ENCODE assay signal across 7 cellular contexts in genomic region chr17:78272181-78272913, GRCh38. TPM values are rescaled to one million over a fixed set of nuclear protein-coding genes. Genes with fewer than 3 reads are reported as not detected.
DNase-seq lines count a peak whose midpoint lies in the region; ATAC-seq, FAIRE-seq and TF ChIP-seq lines count a peak whose summit lies in the region.

No MANE protein-coding gene starts in this region.

- H3K36me3 Mint-ChIP-seq in T-helper 17 cell (ENCODE audit: low read depth): peaks cover 2% of the 10 kb centered on the region

- no peak for TF ChIP-seq CTCF in choroid plexus epithelial cell (conservative IDR thresholded peaks at IDR 0.05; ENCODE audit: low read depth, low read length)

- H3K9me3 ChIP-seq in T-helper 17 cell (ENCODE audit: control insufficient read depth, low read length, poor library complexity, severe bottlenecking): no peaks in the 10 kb centered on the region

- peaks cover 13% of the 10 kb centered on the region for H3K4me1 Mint-ChIP-seq in T-helper 17 cell

- H3K27me3 Mint-ChIP-seq in T-helper 17 cell: peaks cover 7% of the 10 kb centered on the region

- no peak overlapping the region for H3K4me3 Mint-ChIP-seq in T-helper 17 cell

- ATAC-seq in T-helper 17 cell (peak; percentile 96), HG03520 (IDR thresholded peaks at IDR 0.05; ENCODE audit: unreplicated experiment) (no peak), HG03439 (IDR thresholded peaks at IDR 0.05; ENCODE audit: unreplicated experiment) (no peak)

- peak overlapping the region; percentile 28 for H3K4me3 ChIP-seq in choroid plexus epithelial cell (ENCODE audit: low read depth, low read length)

- H3K27ac Mint-ChIP-seq in T-helper 17 cell: peak overlapping the region; percentile 60

- FAIRE-seq in HTR-8/SVneo (lab: Jason Lieb, UNC) (peak; percentile 69), urothelium cell line (lab: Jason Lieb, UNC) (peak; percentile 58)

- DNase-seq in HTR-8/SVneo (ENCODE audit: insufficient read length, low spot score) (peak; percentile 63), T-helper 17 cell (peak in 2 of 3 donors; percentile 35 to 44), choroid plexus epithelial cell (ENCODE audit: low read depth) (peak; percentile 96), myocyte (ENCODE audit: low read depth) (peak; percentile 87), urothelium cell line (ENCODE audit: low spot score) (no peak)

RNA-seq across cellular contexts. Expression of gene TMEM235, which starts 40.9 kb away (rescaled TPM):
- total RNA-seq in T-helper 17 cell (not detected), myocyte (not detected in 2 replicates)
- not detected for polyA plus RNA-seq in myocyte (2012)

RNA-seq across cellular contexts. Expression of gene BIRC5, which starts 58.3 kb away (rescaled TPM):
- under 1 TPM; 0.40 to 0.44 TPM for total RNA-seq in T-helper 17 cell
- total RNA-seq in myocyte: 2.7 and 2.8 TPM in 2 replicates
- 0.48 TPM for polyA plus RNA-seq in myocyte (2012)
